Comparison of ENCODE assay signal across 8 cellular contexts in genomic region chr11:8813658-8814057, GRCh38.
DNase-seq lines count a peak whose midpoint lies in the region; ATAC-seq lines count a peak whose summit lies in the region.

No MANE protein-coding gene starts in this region.

- POLR2A ChIA-PET in activated CD4-positive, alpha-beta memory T cell treated with anti-CD3 and anti-CD28 coated beads, Interleukin-2, amount 10 ng/mL, durations not matched to agents 7 days and 5 days (lab: Charles Lee): no interaction called here

- H3K36me3 ChIP-seq in muscle layer of duodenum (ENCODE audit: control insufficient read depth in 1 of 2, insufficient read depth in 2 of 2, low read length in 2 of 2): no peaks in the 10 kb centered on the region

- no peaks in the 10 kb centered on the region for H3K9me3 ChIP-seq in muscle layer of duodenum (ENCODE audit: control insufficient read depth in 1 of 2, low read length in 2 of 2)

- H3K4me1 Mint-ChIP-seq in activated CD4-positive, alpha-beta memory T cell treated with anti-CD3 and anti-CD28 coated beads, Interleukin-2, amount 10 ng/mL, durations not matched to agents 7 days and 5 days: peaks cover 9% of the 10 kb centered on the region

- DNase-seq in Right ventricle myocardium inferior (ENCODE audit: missing footprints): peak; percentile 77
- DNase-seq in cardiac septum (ENCODE audit: low spot score): no peak
- DNase-seq in NCI-H524 treated with DMSO at 0.1 percent for 48 hours (lab: John Stamatoyannopoulos, UW): peak; percentile 56
- DNase-seq in activated CD4-positive, alpha-beta memory T cell treated with anti-CD3 and anti-CD28 coated beads, Interleukin-2, amount 10 ng/mL, durations not matched to agents 7 days and 5 days: peak; percentile 49
- peak; percentile 73 for DNase-seq in stimulated activated naive CD8-positive, alpha-beta T cell treated with anti-CD3 and anti-CD28 coated beads, Interleukin-15, Interleukin-2, amounts not matched to agents 100 U/mL and 50 U/mL, for 24 hours

- H3K27ac ChIP-seq in muscle layer of duodenum (ENCODE audit: low read length): peak overlapping the region; percentile 69

- peaks cover 15 to 24% of the 10 kb centered on the region in 2 donors for H3K4me1 ChIP-seq in muscle layer of duodenum (ENCODE audit: control insufficient read depth in 1 of 2, insufficient read depth in 2 of 2, low read length in 2 of 2)

- no peak overlapping the region for H3K27ac Mint-ChIP-seq in activated CD4-positive, alpha-beta memory T cell treated with anti-CD3 and anti-CD28 coated beads, Interleukin-2, amount 10 ng/mL, durations not matched to agents 7 days and 5 days

- intact Hi-C loops in Right ventricle myocardium inferior (cut with DNase I) (loop anchor here (1.0 to 10.0 kb wide), 3 partner anchors 106 to 151 kb away; partner anchors contain the start of genes RPL27A, TMEM9B and TRIM66), cardiac septum (cut with DNase I) (loop anchor here (2.0 to 5.0 kb wide), 4 partner anchors 46 to 149 kb away; partner anchors contain the start of genes RPL27A, TMEM9B and TRIM66)

- ATAC-seq in Right ventricle myocardium inferior: peak; percentile 60
- peak; percentile 72 for ATAC-seq in HG03175 (IDR thresholded peaks at IDR 0.05; ENCODE audit: unreplicated experiment)
- peak; percentile 58 for ATAC-seq in esophagus mucosa
- peak; percentile 81 for ATAC-seq in stimulated activated naive CD8-positive, alpha-beta T cell treated with anti-CD3 and anti-CD28 coated beads, Interleukin-15, Interleukin-2, amounts not matched to agents 100 U/mL and 50 U/mL, for 24 hours

- H3K4me3 ChIP-seq in muscle layer of duodenum (ENCODE audit: low read depth in 1 of 2, low read length in 2 of 2): no peak overlapping the region

- no peaks in the 10 kb centered on the region for H3K27me3 ChIP-seq in muscle layer of duodenum (ENCODE audit: low read depth, low read length)

- CTCF ChIA-PET in activated CD4-positive, alpha-beta memory T cell treated with anti-CD3 and anti-CD28 coated beads, Interleukin-2, amount 10 ng/mL, durations not matched to agents 7 days and 5 days (lab: Charles Lee): interaction anchor here (0.8 to 1.6 kb wide), 6 partner anchors 10 to 146 kb away, joined by 3 to 5 read pairs (median 4); no protein-coding TSS in a partner anchor

- peaks cover 13% of the 10 kb centered on the region for H3K27me3 Mint-ChIP-seq in activated CD4-positive, alpha-beta memory T cell treated with anti-CD3 and anti-CD28 coated beads, Interleukin-2, amount 10 ng/mL, durations not matched to agents 7 days and 5 days

- no peaks in the 10 kb centered on the region for H3K36me3 Mint-ChIP-seq in activated CD4-positive, alpha-beta memory T cell treated with anti-CD3 and anti-CD28 coated beads, Interleukin-2, amount 10 ng/mL, durations not matched to agents 7 days and 5 days (ENCODE audit: low read depth)

- H3K4me3 Mint-ChIP-seq in activated CD4-positive, alpha-beta memory T cell treated with anti-CD3 and anti-CD28 coated beads, Interleukin-2, amount 10 ng/mL, durations not matched to agents 7 days and 5 days: no peak overlapping the region

- H3K9me3 Mint-ChIP-seq in activated CD4-positive, alpha-beta memory T cell treated with anti-CD3 and anti-CD28 coated beads, Interleukin-2, amount 10 ng/mL, durations not matched to agents 7 days and 5 days: no peaks in the 10 kb centered on the region
